In genomic region chr1:2468041-2468472, GRCh38 we compare ENCODE assay signal across 1 cellular context.
TF ChIP-seq lines count a peak whose summit lies in the region.

No MANE protein-coding gene starts in this region.

TF ChIP-seq in K562, 482 proteins besides CTCF, POLR2A, EP300 and RAD21 (continues in another document):
- no peak for TF ChIP-seq E4F1 (CRISPR knock-in tag; IDR thresholded peaks at IDR 0.05; ENCODE audit: borderline replicate concordance)
- no peak for TF ChIP-seq MCM7 (IDR thresholded peaks at IDR 0.05)
- no peak for TF ChIP-seq CREB1 (IDR thresholded peaks at IDR 0.05)
- no peak for TF ChIP-seq CREB1 (CRISPR knock-in tag; IDR thresholded peaks at IDR 0.05)
- no peak for TF ChIP-seq TAF1 (IDR thresholded peaks at IDR 0.05; ENCODE audit: control insufficient read depth, extremely low read depth, insufficient read depth, low read length, severe bottlenecking)
- no peak for TF ChIP-seq RAD51 (IDR thresholded peaks at IDR 0.05; ENCODE audit: borderline replicate concordance, low read depth)
- TF ChIP-seq, protein P1, sequence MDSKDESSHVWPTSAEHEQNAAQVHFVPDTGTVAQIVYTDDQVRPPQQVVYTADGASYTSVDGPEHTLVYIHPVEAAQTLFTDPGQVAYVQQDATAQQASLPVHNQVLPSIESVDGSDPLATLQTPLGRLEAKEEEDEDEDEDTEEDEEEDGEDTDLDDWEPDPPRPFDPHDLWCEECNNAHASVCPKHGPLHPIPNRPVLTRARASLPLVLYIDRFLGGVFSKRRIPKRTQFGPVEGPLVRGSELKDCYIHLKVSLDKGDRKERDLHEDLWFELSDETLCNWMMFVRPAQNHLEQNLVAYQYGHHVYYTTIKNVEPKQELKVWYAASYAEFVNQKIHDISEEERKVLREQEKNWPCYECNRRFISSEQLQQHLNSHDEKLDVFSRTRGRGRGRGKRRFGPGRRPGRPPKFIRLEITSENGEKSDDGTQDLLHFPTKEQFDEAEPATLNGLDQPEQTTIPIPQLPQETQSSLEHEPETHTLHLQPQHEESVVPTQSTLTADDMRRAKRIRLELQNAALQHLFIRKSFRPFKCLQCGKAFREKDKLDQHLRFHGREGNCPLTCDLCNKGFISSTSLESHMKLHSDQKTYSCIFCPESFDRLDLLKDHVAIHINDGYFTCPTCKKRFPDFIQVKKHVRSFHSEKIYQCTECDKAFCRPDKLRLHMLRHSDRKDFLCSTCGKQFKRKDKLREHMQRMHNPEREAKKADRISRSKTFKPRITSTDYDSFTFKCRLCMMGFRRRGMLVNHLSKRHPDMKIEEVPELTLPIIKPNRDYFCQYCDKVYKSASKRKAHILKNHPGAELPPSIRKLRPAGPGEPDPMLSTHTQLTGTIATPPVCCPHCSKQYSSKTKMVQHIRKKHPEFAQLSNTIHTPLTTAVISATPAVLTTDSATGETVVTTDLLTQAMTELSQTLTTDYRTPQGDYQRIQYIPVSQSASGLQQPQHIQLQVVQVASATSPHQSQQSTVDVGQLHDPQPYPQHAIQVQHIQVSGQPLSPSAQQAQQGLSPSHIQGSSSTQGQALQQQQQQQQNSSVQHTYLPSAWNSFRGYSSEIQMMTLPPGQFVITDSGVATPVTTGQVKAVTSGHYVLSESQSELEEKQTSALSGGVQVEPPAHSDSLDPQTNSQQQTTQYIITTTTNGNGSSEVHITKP (IDR thresholded peaks at IDR 0.05; ENCODE audit: partially characterized antibody), result no peak
- no peak for TF ChIP-seq ZSCAN32 (CRISPR knock-in tag; IDR thresholded peaks at IDR 0.05)
- no peak for TF ChIP-seq OTX1 (CRISPR knock-in tag; IDR thresholded peaks at IDR 0.05)
- TF ChIP-seq RBM17 (IDR thresholded peaks at IDR 0.05; ENCODE audit: borderline replicate concordance, low read depth, low read length), result no peak
- TF ChIP-seq ZNF224 (CRISPR knock-in tag; IDR thresholded peaks at IDR 0.05), result peak; percentile 39; the same call in 1 of the 2 replicates
- no peak for TF ChIP-seq ZNF644 (tag; IDR thresholded peaks at IDR 0.05; ENCODE audit: low read depth)
- TF ChIP-seq CXXC5 (CRISPR knock-in tag; IDR thresholded peaks at IDR 0.05), result no peak
- no peak for TF ChIP-seq HNRNPLL (IDR thresholded peaks at IDR 0.05; ENCODE audit: low read depth, low read length, poor library complexity, severe bottlenecking)
- TF ChIP-seq RBM25 (IDR thresholded peaks at IDR 0.05; ENCODE audit: low read depth, low read length, severe bottlenecking), result no peak
- no peak for TF ChIP-seq ESRRB (CRISPR knock-in tag; IDR thresholded peaks at IDR 0.05; ENCODE audit: borderline replicate concordance)
- no peak for TF ChIP-seq RFX7 (CRISPR knock-in tag; IDR thresholded peaks at IDR 0.05)
- no peak for TF ChIP-seq COPS2 (conservative IDR thresholded peaks at IDR 0.05)
- TF ChIP-seq ZFPM2 (CRISPR knock-in tag; IDR thresholded peaks at IDR 0.05), result no peak
- TF ChIP-seq, protein P2, sequence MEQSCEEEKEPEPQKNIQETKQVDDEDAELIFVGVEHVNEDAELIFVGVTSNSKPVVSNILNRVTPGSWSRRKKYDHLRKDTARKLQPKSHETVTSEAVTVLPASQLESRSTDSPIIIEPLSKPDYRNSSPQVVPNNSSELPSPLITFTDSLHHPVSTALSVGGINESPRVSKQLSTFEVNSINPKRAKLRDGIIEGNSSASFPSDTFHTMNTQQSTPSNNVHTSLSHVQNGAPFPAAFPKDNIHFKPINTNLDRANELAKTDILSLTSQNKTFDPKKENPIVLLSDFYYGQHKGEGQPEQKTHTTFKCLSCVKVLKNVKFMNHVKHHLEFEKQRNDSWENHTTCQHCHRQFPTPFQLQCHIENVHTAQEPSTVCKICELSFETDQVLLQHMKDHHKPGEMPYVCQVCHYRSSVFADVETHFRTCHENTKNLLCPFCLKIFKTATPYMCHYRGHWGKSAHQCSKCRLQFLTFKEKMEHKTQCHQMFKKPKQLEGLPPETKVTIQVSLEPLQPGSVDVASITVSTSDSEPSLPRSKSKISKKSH (CRISPR knock-in tag; IDR thresholded peaks at IDR 0.05), result no peak
- TF ChIP-seq TOE1 (IDR thresholded peaks at IDR 0.05; ENCODE audit: borderline replicate concordance), result no peak
- no peak for TF ChIP-seq TOE1 (CRISPR knock-in tag; IDR thresholded peaks at IDR 0.05; ENCODE audit: borderline replicate concordance, low read depth)
- no peak for TF ChIP-seq ZZZ3 (IDR thresholded peaks at IDR 0.05)
- no peak for TF ChIP-seq ZNF830 (CRISPR knock-in tag; IDR thresholded peaks at IDR 0.05)
- TF ChIP-seq BRCA1 (IDR thresholded peaks at IDR 0.05), result no peak
- TF ChIP-seq BRCA1 (CRISPR knock-in tag; IDR thresholded peaks at IDR 0.05), result no peak
- TF ChIP-seq TCF7 (IDR thresholded peaks at IDR 0.05; ENCODE audit: borderline replicate concordance), result no peak
- no peak for TF ChIP-seq ILF3 (IDR thresholded peaks at IDR 0.05; ENCODE audit: borderline replicate concordance)
- no peak for TF ChIP-seq U2AF1 (optimal IDR thresholded peaks at IDR 0.05; ENCODE audit: low read depth, low read length)
- TF ChIP-seq ZBTB26 (CRISPR knock-in tag; IDR thresholded peaks at IDR 0.05), result no peak
- TF ChIP-seq BRD4 (IDR thresholded peaks at IDR 0.05), result no peak
- TF ChIP-seq TRIM28 (IDR thresholded peaks at IDR 0.05), result no peak
- TF ChIP-seq KDM5B (IDR thresholded peaks at IDR 0.05; ENCODE audit: insufficient replicate concordance, low read depth, low read length), result no peak
- no peak for TF ChIP-seq RBM14 (IDR thresholded peaks at IDR 0.05; ENCODE audit: borderline replicate concordance, insufficient read depth, low read depth, low read length)
- TF ChIP-seq MCM5 (IDR thresholded peaks at IDR 0.05; ENCODE audit: low read depth), result no peak
- TF ChIP-seq KLF6 (CRISPR knock-in tag; IDR thresholded peaks at IDR 0.05; ENCODE audit: borderline replicate concordance), result no peak
- TF ChIP-seq POLR2AphosphoS2 (IDR thresholded peaks at IDR 0.05; ENCODE audit: low read length), result no peak
- no peak for TF ChIP-seq DIDO1 (tag; IDR thresholded peaks at IDR 0.05; ENCODE audit: low read depth)
- 0 out of 2 replicates have a peak, but pooled peaks have one; percentile 51 for TF ChIP-seq PRMT5 (CRISPR knock-in tag; IDR thresholded peaks at IDR 0.05)
- TF ChIP-seq SMARCA4 (IDR thresholded peaks at IDR 0.05), result no peak
- TF ChIP-seq MEIS2 (IDR thresholded peaks at IDR 0.05; ENCODE audit: partially characterized antibody), result no peak
- no peak for TF ChIP-seq GTF2A2 (tag; IDR thresholded peaks at IDR 0.05)
- no peak for TF ChIP-seq NCOR1 (IDR thresholded peaks at IDR 0.05)
- TF ChIP-seq, protein P3, sequence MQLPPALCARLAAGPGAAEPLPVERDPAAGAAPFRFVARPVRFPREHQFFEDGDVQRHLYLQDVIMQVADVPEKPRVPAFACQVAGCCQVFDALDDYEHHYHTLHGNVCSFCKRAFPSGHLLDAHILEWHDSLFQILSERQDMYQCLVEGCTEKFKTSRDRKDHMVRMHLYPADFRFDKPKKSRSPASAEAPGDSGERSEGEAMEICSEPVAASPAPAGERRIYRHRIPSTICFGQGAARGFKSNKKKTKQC (CRISPR knock-in tag; IDR thresholded peaks at IDR 0.05), result peak; percentile 94
- no peak for TF ChIP-seq CREB5 (CRISPR knock-in tag; IDR thresholded peaks at IDR 0.05)
- TF ChIP-seq ZNF274 (IDR thresholded peaks at IDR 0.05; ENCODE audit: borderline replicate concordance, low read depth, low read length), result no peak
- TF ChIP-seq ZNF24 (IDR thresholded peaks at IDR 0.05), result no peak
- no peak for TF ChIP-seq ZNF12 (CRISPR knock-in tag; IDR thresholded peaks at IDR 0.05)
- TF ChIP-seq BDP1 (IDR thresholded peaks at IDR 0.05; ENCODE audit: insufficient read depth, insufficient read length), result no peak
- TF ChIP-seq, protein P4, sequence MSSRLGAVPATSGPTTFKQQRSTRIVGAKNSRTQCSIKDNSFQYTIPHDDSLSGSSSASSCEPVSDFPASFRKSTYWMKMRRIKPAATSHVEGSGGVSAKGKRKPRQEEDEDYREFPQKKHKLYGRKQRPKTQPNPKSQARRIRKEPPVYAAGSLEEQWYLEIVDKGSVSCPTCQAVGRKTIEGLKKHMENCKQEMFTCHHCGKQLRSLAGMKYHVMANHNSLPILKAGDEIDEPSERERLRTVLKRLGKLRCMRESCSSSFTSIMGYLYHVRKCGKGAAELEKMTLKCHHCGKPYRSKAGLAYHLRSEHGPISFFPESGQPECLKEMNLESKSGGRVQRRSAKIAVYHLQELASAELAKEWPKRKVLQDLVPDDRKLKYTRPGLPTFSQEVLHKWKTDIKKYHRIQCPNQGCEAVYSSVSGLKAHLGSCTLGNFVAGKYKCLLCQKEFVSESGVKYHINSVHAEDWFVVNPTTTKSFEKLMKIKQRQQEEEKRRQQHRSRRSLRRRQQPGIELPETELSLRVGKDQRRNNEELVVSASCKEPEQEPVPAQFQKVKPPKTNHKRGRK (tag; IDR thresholded peaks at IDR 0.05), result no peak
- no peak for TF ChIP-seq KDM4B (IDR thresholded peaks at IDR 0.05; ENCODE audit: borderline replicate concordance in 2 of 2, low read depth in 1 of 2)
- no peak for TF ChIP-seq ZFP1 (CRISPR knock-in tag; IDR thresholded peaks at IDR 0.05)
- TF ChIP-seq BMI1 (IDR thresholded peaks at IDR 0.05; ENCODE audit: low read length), result no peak
- TF ChIP-seq, protein P5, sequence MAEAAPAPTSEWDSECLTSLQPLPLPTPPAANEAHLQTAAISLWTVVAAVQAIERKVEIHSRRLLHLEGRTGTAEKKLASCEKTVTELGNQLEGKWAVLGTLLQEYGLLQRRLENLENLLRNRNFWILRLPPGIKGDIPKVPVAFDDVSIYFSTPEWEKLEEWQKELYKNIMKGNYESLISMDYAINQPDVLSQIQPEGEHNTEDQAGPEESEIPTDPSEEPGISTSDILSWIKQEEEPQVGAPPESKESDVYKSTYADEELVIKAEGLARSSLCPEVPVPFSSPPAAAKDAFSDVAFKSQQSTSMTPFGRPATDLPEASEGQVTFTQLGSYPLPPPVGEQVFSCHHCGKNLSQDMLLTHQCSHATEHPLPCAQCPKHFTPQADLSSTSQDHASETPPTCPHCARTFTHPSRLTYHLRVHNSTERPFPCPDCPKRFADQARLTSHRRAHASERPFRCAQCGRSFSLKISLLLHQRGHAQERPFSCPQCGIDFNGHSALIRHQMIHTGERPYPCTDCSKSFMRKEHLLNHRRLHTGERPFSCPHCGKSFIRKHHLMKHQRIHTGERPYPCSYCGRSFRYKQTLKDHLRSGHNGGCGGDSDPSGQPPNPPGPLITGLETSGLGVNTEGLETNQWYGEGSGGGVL (CRISPR knock-in tag; IDR thresholded peaks at IDR 0.05), result no peak
- no peak for TF ChIP-seq DNMT1 (IDR thresholded peaks at IDR 0.05)
- no peak for TF ChIP-seq GABPB1 (CRISPR knock-in tag; IDR thresholded peaks at IDR 0.05)
- peak; percentile 92 for TF ChIP-seq EHMT2 (IDR thresholded peaks at IDR 0.05)
- TF ChIP-seq CEBPG (CRISPR knock-in tag; IDR thresholded peaks at IDR 0.05), result no peak
- TF ChIP-seq CEBPG (tag; conservative IDR thresholded peaks at IDR 0.05 in 1 of 2, IDR thresholded peaks at IDR 0.05 in 1 of 2), result no peak
- TF ChIP-seq BRF1 (IDR thresholded peaks at IDR 0.05; ENCODE audit: borderline replicate concordance, extremely low read depth, insufficient read length), result no peak
- TF ChIP-seq NEUROD1 (IDR thresholded peaks at IDR 0.05; ENCODE audit: borderline replicate concordance, low read depth, low read length, partially characterized antibody), result no peak
